Comparison of ENCODE assay signal across 1 cellular context in genomic region chr11:57792870-57793269, GRCh38.
TF ChIP-seq lines count a peak whose summit lies in the region.

No MANE protein-coding gene starts in this region.

TF ChIP-seq in WTC11, 78 proteins besides CTCF, POLR2A, EP300 and RAD21:
- TF ChIP-seq ZNF532 (CRISPR knock-in tag; IDR thresholded peaks at IDR 0.05; ENCODE audit: borderline replicate concordance) (no peak), MXD4 (CRISPR knock-in tag; IDR thresholded peaks at IDR 0.05; ENCODE audit: borderline replicate concordance) (no peak), OVOL2 (CRISPR knock-in tag; IDR thresholded peaks at IDR 0.05; ENCODE audit: borderline replicate concordance) (no peak), MLX (CRISPR knock-in tag; IDR thresholded peaks at IDR 0.05) (no peak), GTF2I (CRISPR knock-in tag; conservative IDR thresholded peaks at IDR 0.05) (no peak), TEAD1 (CRISPR knock-in tag; IDR thresholded peaks at IDR 0.05) (no peak), CBFB (CRISPR knock-in tag; IDR thresholded peaks at IDR 0.05; ENCODE audit: low read depth) (no peak), ETV6 (CRISPR knock-in tag; IDR thresholded peaks at IDR 0.05) (no peak), ZNF416 (CRISPR knock-in tag; IDR thresholded peaks at IDR 0.05) (no peak), RORB (CRISPR knock-in tag; IDR thresholded peaks at IDR 0.05) (no peak), ZBTB21 (CRISPR knock-in tag; IDR thresholded peaks at IDR 0.05; ENCODE audit: borderline replicate concordance) (no peak), SMAD4 (CRISPR knock-in tag; IDR thresholded peaks at IDR 0.05) (no peak), RELA (CRISPR knock-in tag; IDR thresholded peaks at IDR 0.05; ENCODE audit: borderline replicate concordance) (no peak), GABPB1 (CRISPR knock-in tag; IDR thresholded peaks at IDR 0.05) (no peak), ZNF671 (CRISPR knock-in tag; IDR thresholded peaks at IDR 0.05) (no peak), ATF6 (CRISPR knock-in tag; IDR thresholded peaks at IDR 0.05) (no peak), EMX1 (CRISPR knock-in tag; IDR thresholded peaks at IDR 0.05) (no peak)
- TF ChIP-seq, protein P1, sequence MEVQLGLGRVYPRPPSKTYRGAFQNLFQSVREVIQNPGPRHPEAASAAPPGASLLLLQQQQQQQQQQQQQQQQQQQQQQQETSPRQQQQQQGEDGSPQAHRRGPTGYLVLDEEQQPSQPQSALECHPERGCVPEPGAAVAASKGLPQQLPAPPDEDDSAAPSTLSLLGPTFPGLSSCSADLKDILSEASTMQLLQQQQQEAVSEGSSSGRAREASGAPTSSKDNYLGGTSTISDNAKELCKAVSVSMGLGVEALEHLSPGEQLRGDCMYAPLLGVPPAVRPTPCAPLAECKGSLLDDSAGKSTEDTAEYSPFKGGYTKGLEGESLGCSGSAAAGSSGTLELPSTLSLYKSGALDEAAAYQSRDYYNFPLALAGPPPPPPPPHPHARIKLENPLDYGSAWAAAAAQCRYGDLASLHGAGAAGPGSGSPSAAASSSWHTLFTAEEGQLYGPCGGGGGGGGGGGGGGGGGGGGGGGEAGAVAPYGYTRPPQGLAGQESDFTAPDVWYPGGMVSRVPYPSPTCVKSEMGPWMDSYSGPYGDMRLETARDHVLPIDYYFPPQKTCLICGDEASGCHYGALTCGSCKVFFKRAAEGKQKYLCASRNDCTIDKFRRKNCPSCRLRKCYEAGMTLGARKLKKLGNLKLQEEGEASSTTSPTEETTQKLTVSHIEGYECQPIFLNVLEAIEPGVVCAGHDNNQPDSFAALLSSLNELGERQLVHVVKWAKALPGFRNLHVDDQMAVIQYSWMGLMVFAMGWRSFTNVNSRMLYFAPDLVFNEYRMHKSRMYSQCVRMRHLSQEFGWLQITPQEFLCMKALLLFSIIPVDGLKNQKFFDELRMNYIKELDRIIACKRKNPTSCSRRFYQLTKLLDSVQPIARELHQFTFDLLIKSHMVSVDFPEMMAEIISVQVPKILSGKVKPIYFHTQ (CRISPR knock-in tag; IDR thresholded peaks at IDR 0.05) = no peak
TF ChIP-seq in WTC11: peak in this region for 0.
